Comparison of ENCODE assay signal across 8 cellular contexts in the genomic region with DNA sequence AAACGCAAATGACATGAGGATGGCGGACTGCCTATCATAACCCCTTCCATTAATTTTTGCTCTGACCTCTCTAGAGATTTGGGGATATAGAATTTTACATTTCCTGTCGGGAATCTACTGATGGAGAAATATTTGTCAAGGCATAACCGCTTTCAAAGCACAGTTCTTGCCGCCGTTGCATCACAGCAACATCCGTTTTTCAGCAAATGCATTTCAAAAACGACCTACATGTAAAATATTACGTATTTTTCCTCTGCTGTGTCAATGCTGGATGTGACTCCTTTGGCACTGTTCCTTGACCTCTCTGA. TPM values are rescaled to one million over a fixed set of nuclear protein-coding genes. Genes with fewer than 3 reads are reported as not detected.
DNase-seq lines count a peak whose midpoint lies in the region; ATAC-seq and TF ChIP-seq lines count a peak whose summit lies in the region.

No MANE protein-coding gene starts in this region.

- peak overlapping the region; percentile 58 for H3K9ac ChIP-seq in muscle layer of colon (ENCODE audit: low read length)

- no peak for ATAC-seq in HG03159 (IDR thresholded peaks at IDR 0.05; ENCODE audit: unreplicated experiment)

- no TSS peak for BruUV-seq in A673 (replicated peaks; lab: Mats Ljungman, UMichigan)

- H3K36me3 ChIP-seq in A673 (ENCODE audit: insufficient read depth, low read length, poor library complexity, severe bottlenecking): no peaks in the 10 kb centered on the region
- no peaks in the 10 kb centered on the region for H3K36me3 ChIP-seq in muscle layer of colon (ENCODE audit: insufficient read depth, low read length)

- H3K27me3 ChIP-seq in A673 (replicated peaks; ENCODE audit: insufficient read depth, low read depth, low read length, poor library complexity) (no peaks in the 10 kb centered on the region), muscle layer of colon (ENCODE audit: control insufficient read depth in 1 of 2, insufficient read depth in 2 of 2, low read length in 2 of 2) (no peaks in the 10 kb centered on the region)

- H3K27ac ChIP-seq in A673 (ENCODE audit: low read depth, low read length, poor library complexity, severe bottlenecking) (peak overlapping the region; percentile 25), caudate nucleus (ENCODE audit: low read depth, low read length) (peak overlapping the region; percentile 86), muscle layer of colon (ENCODE audit: low read depth, low read length) (peak overlapping the region; percentile 80)

- DNase-seq in A673 (ENCODE audit: low spot score) (no peak), caudate nucleus (lab: John Stamatoyannopoulos, UW) (no peak), GM19238 (ENCODE audit: insufficient read length, low spot score) (no peak), NCI-H2171 (lab: John Stamatoyannopoulos, UW) (no peak)
- DNase-seq in stimulated activated CD4-positive, alpha-beta T cell treated with anti-CD3 and anti-CD28 coated beads, Interleukin-2, amount 100 ng/mL, for 48 hours: no peak

- peak overlapping the region; percentile 89 for H3K4me3 ChIP-seq in A673 (ENCODE audit: low read depth, low read length, poor library complexity, severe bottlenecking)
- peak overlapping the region; percentile 79 to 80 for H3K4me3 ChIP-seq in muscle layer of colon (ENCODE audit: low read depth in 1 of 2, low read length in 2 of 2)

- CTCF ChIA-PET in A673 (lab: Charles Lee): no interaction called here

- H3K4me1 ChIP-seq in A673 (ENCODE audit: insufficient read depth, low read length, poor library complexity, severe bottlenecking) (peaks cover 41% of the 10 kb centered on the region), muscle layer of colon (ENCODE audit: insufficient read depth, low read length) (peaks cover 38% of the 10 kb centered on the region)

- intact Hi-C loops in A673 (cut with micrococcal nuclease; ENCODE audit: unreplicated experiment): no loop called here

- no peaks in the 10 kb centered on the region for H3K9me3 ChIP-seq in A673 (ENCODE audit: low read depth, low read length, poor library complexity, severe bottlenecking)
- no peaks in the 10 kb centered on the region for H3K9me3 ChIP-seq in muscle layer of colon (ENCODE audit: low read length)

- no peak for TF ChIP-seq RAD21 in Ishikawa (IDR thresholded peaks at IDR 0.05; ENCODE audit: low read depth)

- POLR2A ChIA-PET in A673 (lab: Charles Lee; ENCODE audit: low non-redundant PET): interaction anchor here (0.6 kb wide), 1 partner anchor 385 kb away, joined by 3 read pairs; no protein-coding TSS in a partner anchor

- TF ChIP-seq EP300 in Ishikawa (IDR thresholded peaks at IDR 0.05; ENCODE audit: borderline replicate concordance): no peak

- TF ChIP-seq CTCF in A673 (conservative IDR thresholded peaks at IDR 0.05; ENCODE audit: low read depth, low read length): no peak

TF ChIP-seq in Ishikawa, 13 proteins besides CTCF, POLR2A, EP300 and RAD21:
- TF ChIP-seq TAF1 (IDR thresholded peaks at IDR 0.05; ENCODE audit: low read depth) (no peak), CEBPB (IDR thresholded peaks at IDR 0.05) (0 out of 2 replicates have a peak, but pooled peaks have one; percentile 19), TCF12 (IDR thresholded peaks at IDR 0.05; ENCODE audit: low read depth) (no peak)
- TF ChIP-seq, protein P1, sequence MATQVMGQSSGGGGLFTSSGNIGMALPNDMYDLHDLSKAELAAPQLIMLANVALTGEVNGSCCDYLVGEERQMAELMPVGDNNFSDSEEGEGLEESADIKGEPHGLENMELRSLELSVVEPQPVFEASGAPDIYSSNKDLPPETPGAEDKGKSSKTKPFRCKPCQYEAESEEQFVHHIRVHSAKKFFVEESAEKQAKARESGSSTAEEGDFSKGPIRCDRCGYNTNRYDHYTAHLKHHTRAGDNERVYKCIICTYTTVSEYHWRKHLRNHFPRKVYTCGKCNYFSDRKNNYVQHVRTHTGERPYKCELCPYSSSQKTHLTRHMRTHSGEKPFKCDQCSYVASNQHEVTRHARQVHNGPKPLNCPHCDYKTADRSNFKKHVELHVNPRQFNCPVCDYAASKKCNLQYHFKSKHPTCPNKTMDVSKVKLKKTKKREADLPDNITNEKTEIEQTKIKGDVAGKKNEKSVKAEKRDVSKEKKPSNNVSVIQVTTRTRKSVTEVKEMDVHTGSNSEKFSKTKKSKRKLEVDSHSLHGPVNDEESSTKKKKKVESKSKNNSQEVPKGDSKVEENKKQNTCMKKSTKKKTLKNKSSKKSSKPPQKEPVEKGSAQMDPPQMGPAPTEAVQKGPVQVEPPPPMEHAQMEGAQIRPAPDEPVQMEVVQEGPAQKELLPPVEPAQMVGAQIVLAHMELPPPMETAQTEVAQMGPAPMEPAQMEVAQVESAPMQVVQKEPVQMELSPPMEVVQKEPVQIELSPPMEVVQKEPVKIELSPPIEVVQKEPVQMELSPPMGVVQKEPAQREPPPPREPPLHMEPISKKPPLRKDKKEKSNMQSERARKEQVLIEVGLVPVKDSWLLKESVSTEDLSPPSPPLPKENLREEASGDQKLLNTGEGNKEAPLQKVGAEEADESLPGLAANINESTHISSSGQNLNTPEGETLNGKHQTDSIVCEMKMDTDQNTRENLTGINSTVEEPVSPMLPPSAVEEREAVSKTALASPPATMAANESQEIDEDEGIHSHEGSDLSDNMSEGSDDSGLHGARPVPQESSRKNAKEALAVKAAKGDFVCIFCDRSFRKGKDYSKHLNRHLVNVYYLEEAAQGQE (IDR thresholded peaks at IDR 0.05; ENCODE audit: low read depth): no peak
- TF ChIP-seq, protein P2, sequence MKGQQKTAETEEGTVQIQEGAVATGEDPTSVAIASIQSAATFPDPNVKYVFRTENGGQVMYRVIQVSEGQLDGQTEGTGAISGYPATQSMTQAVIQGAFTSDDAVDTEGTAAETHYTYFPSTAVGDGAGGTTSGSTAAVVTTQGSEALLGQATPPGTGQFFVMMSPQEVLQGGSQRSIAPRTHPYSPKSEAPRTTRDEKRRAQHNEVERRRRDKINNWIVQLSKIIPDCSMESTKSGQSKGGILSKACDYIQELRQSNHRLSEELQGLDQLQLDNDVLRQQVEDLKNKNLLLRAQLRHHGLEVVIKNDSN (IDR thresholded peaks at IDR 0.05): no peak

RNA-seq across cellular contexts. Expression of a gene that starts 4.9 kb away (rescaled TPM):
- 30.3 and 30.7 TPM in 2 replicates for total RNA-seq in A673 (2021)

RNA-seq across cellular contexts. Expression of a gene that starts 5.0 kb away (rescaled TPM):
- 4.9 and 5.3 TPM in 2 replicates for total RNA-seq in A673 (2021)

Comparison
In these comparisons a context has a peak if more than half of its experiments do, and no peak if none do; other contexts are left out.
1. H3K27ac ChIP-seq: peak in every context shown above with its lines; median percentile 86 in caudate nucleus; 80 in muscle layer of colon; 25 in A673.